23 cellular contexts compared by ENCODE assay signal in the genomic region with DNA sequence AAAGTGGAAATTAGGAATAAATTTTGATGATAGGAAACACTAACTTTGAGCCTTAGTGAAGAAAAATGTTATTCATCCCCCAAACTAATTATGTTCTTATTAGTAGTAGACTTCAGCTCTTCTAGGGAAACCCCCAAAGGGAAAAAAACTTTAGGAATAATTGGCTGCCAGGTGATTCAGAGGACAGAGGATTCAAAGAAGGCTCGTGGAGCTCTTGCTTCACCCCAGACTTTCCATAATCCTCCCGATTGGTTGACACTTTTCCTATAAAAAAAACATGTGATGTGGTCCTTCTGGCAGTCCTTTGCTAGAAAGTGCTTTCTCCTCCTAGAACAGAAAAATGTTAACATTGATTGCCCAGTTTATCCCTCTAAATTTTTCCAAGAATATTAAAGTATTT. TPM values are rescaled to one million over a fixed set of nuclear protein-coding genes. Genes with fewer than 3 reads are reported as not detected.
"Had no signal": no experiment of that assay in that cellular context is flagged by ENCODE, and none has a peak within 500 bp of the region (broad histone marks: within the 10 kb centered on the region; RNA-seq: fewer than 3 reads in every experiment).

No MANE protein-coding gene starts in this region.

- ATAC-seq: left cardiac atrium; lower lobe of right lung; naive thymus-derived CD4-positive, alpha-beta T cell; psoas muscle; sciatic nerve; stimulated activated naive B cell treated with anti-CD40 and anti-IgM and Interleukin-4, amounts not matched to agents 10 μg/mL and 1 μg/mL and 100 μg/mL, for 72 hours; stimulated activated naive CD8-positive, alpha-beta T cell treated with anti-CD3 and anti-CD28 coated beads, Interleukin-15, amount 100 ng/mL, for 72 hours; upper lobe of right lung had no signal

- H3K4me1 ChIP-seq: left ventricle myocardium inferior, lower lobe of right lung, parathyroid adenoma, psoas muscle, upper lobe of right lung, vagina had no signal

- H3K36me3 Mint-ChIP-seq: stimulated activated naive B cell treated with anti-CD40 and anti-IgM and Interleukin-4, amounts not matched to agents 10 μg/mL and 1 μg/mL and 100 μg/mL, for 72 hours had no signal

- H3K27ac Mint-ChIP-seq: dendritic cell treated with granulocyte-macrophage colony-stimulating factor and Interleukin-4, amounts not matched to agents 40 ng/mL and 50 ng/mL, for 4 days; immature natural killer cell; naive thymus-derived CD4-positive, alpha-beta T cell; nephron progenitor cell; stimulated activated naive B cell treated with anti-CD40 and anti-IgM and Interleukin-4, amounts not matched to agents 10 μg/mL and 1 μg/mL and 100 μg/mL, for 72 hours; stimulated activated naive CD8-positive, alpha-beta T cell treated with anti-CD3 and anti-CD28 coated beads, Interleukin-15, amount 100 ng/mL, for 72 hours had no signal

- H3K4me3 ChIP-seq: left ventricle myocardium inferior, lower lobe of right lung, psoas muscle, spleen, testis, tibial nerve, upper lobe of right lung, vagina had no signal

- H3K9ac ChIP-seq: parathyroid adenoma had no signal

- H3K79me2 ChIP-seq: parathyroid adenoma had no signal

- H3K9me3 ChIP-seq: left ventricle myocardium inferior, lower lobe of right lung, psoas muscle, spleen, testis, tibial nerve, upper lobe of right lung, vagina had no signal

- H2AFZ ChIP-seq: parathyroid adenoma had no signal

- H3K27ac ChIP-seq: left ventricle myocardium inferior, lower lobe of right lung, parathyroid adenoma, psoas muscle, spleen, testis, tibial nerve, upper lobe of right lung, vagina had no signal

- H3K9me3 Mint-ChIP-seq: dendritic cell treated with granulocyte-macrophage colony-stimulating factor and Interleukin-4, amounts not matched to agents 40 ng/mL and 50 ng/mL, for 4 days; immature natural killer cell; naive thymus-derived CD4-positive, alpha-beta T cell; stimulated activated naive B cell treated with anti-CD40 and anti-IgM and Interleukin-4, amounts not matched to agents 10 μg/mL and 1 μg/mL and 100 μg/mL, for 72 hours; stimulated activated naive CD8-positive, alpha-beta T cell treated with anti-CD3 and anti-CD28 coated beads, Interleukin-15, amount 100 ng/mL, for 72 hours had no signal

- H3K27me3 ChIP-seq: testis, tibial nerve, vagina had no signal

- H3K36me3 ChIP-seq: left ventricle myocardium inferior, lower lobe of right lung, spleen, tibial nerve, upper lobe of right lung, vagina had no signal

- H3K4me3 Mint-ChIP-seq: dendritic cell treated with granulocyte-macrophage colony-stimulating factor and Interleukin-4, amounts not matched to agents 40 ng/mL and 50 ng/mL, for 4 days; immature natural killer cell; naive thymus-derived CD4-positive, alpha-beta T cell; nephron progenitor cell; stimulated activated naive B cell treated with anti-CD40 and anti-IgM and Interleukin-4, amounts not matched to agents 10 μg/mL and 1 μg/mL and 100 μg/mL, for 72 hours; stimulated activated naive CD8-positive, alpha-beta T cell treated with anti-CD3 and anti-CD28 coated beads, Interleukin-15, amount 100 ng/mL, for 72 hours had no signal

- H3K4me1 Mint-ChIP-seq: stimulated activated naive B cell treated with anti-CD40 and anti-IgM and Interleukin-4, amounts not matched to agents 10 μg/mL and 1 μg/mL and 100 μg/mL, for 72 hours had no signal

- DNase-seq: erythroblast; foreskin fibroblast; immature natural killer cell; left cardiac atrium; left ventricle myocardium inferior; lower lobe of right lung; mesendoderm; naive thymus-derived CD4-positive, alpha-beta T cell; nephron progenitor cell; psoas muscle; spleen; stimulated activated CD4-positive, alpha-beta T cell treated with anti-CD3 and anti-CD28 coated beads, Interleukin-15, amount 100 ng/mL, for 24 hours; stimulated activated CD4-positive, alpha-beta T cell treated with anti-CD3 and anti-CD28 coated beads, Interleukin-1b, Interleukin-23, amount 100 ng/mL, for 48 hours; stimulated activated CD4-positive, alpha-beta T cell treated with anti-CD3 and anti-CD28 coated beads, Interleukin-4, amount 100 ng/mL, for 24 hours; stimulated activated naive B cell treated with anti-CD40 and anti-IgM and Interleukin-4, amounts not matched to agents 10 μg/mL and 1 μg/mL and 100 μg/mL, for 72 hours; stimulated activated naive CD8-positive, alpha-beta T cell treated with anti-CD3 and anti-CD28 coated beads, Interleukin-15, amount 100 ng/mL, for 72 hours; testis; upper lobe of right lung had no signal

RNA-seq across cellular contexts. Expression of gene CCDC170, which starts 5.6 kb away (rescaled TPM):
- polyA plus RNA-seq: naive thymus-derived CD4-positive, alpha-beta T cell had no signal
